Comparison of ENCODE assay signal across 8 cellular contexts in genomic region chr15:52208306-52208946, GRCh38.
DNase-seq lines count a peak whose midpoint lies in the region; TF ChIP-seq lines count a peak whose summit lies in the region.

No MANE protein-coding gene starts in this region.

- TF ChIP-seq CTCF in GM12865 (IDR thresholded peaks at IDR 0.05; ENCODE audit: insufficient read depth, low read depth, low read length, missing control alignments), result peak; percentile 86

- DNase-seq in GM12865 (ENCODE audit: low read depth), result peak; percentile 83
- peak; percentile 72 for DNase-seq in HCEC 1CT
- DNase-seq in NCI-H1436 (lab: John Stamatoyannopoulos, UW), result peak; percentile 54
- DNase-seq in UCSD-AML1 (lab: John Stamatoyannopoulos, UW; ENCODE audit: unreplicated experiment), result peak; percentile 73
- peak; percentile 12 for DNase-seq in brain pericyte (ENCODE audit: low read depth, low spot score)
- peak; percentile 48 for DNase-seq in kidney glomerular epithelial cell (lab: John Stamatoyannopoulos, UW)
- DNase-seq in stimulated activated CD4-positive, alpha-beta T cell treated with anti-CD3 and anti-CD28 coated beads, TNF-alpha, amount 100 ng/mL, for 1 hour (ENCODE audit: low read depth in 3 of 3, low spot score in 1 of 3), result peak; percentile 17 to 61 (median 37)
- no peak for DNase-seq in OCI-M2 (lab: John Stamatoyannopoulos, UW; ENCODE audit: unreplicated experiment)

- H3K4me3 ChIP-seq in GM12865 (ENCODE audit: low read depth, low read length), result no peak overlapping the region
